ENCODE assay signal across 32 cellular contexts in genomic region chr7:155581954-155582353, GRCh38. TPM values are rescaled to one million over a fixed set of nuclear protein-coding genes. Genes with fewer than 3 reads are reported as not detected.
"Had no signal": no experiment of that assay in that cellular context is flagged by ENCODE, and none has a peak within 500 bp of the region (broad histone marks: within the 10 kb centered on the region; RNA-seq: fewer than 3 reads in every experiment).

No MANE protein-coding gene starts in this region.

- H3K36me3 ChIP-seq: ascending aorta, cardiac muscle cell, MG63, Peyer's patch, SJCRH30 had no signal

- H3K4me1 ChIP-seq: ascending aorta, Peyer's patch, SJCRH30 had no signal

- H3K27me3 ChIP-seq: ascending aorta, MG63, Peyer's patch had no signal

- H3K27ac ChIP-seq: ascending aorta, cardiac muscle cell, Peyer's patch, SJCRH30, SK-N-MC had no signal

- ATAC-seq: activated CD8-positive, alpha-beta T cell treated with anti-CD3 and anti-CD28 coated beads for 36 hours; activated T-cell treated with anti-CD3 and anti-CD28 coated beads, Interleukin-2, amount 50 U/mL, for 72 hours; PC-3 had no signal

- DNase-seq: activated CD4-positive, alpha-beta T cell treated with anti-CD3 and anti-CD28 coated beads, Interleukin-2, amount 10 ng/mL, durations not matched to agents 24 days and 14 days; activated CD4-positive, alpha-beta T cell treated with anti-CD3 and anti-CD28 coated beads, Interleukin-2, amount 50 U/mL, for 4 hours; activated CD8-positive, alpha-beta T cell treated with anti-CD3 and anti-CD28 coated beads for 36 hours; activated gamma-delta T cell; activated naive CD4-positive, alpha-beta T cell treated with Interleukin-2 at 50 U/mL for 16 hours; activated naive CD8-positive, alpha-beta T cell treated with anti-CD3 and anti-CD28 coated beads, Interleukin-2, amount 10 ng/mL, durations not matched to agents 7 days and 5 days; activated T-cell treated with anti-CD3 and anti-CD28 coated beads, Interleukin-2, amount 50 U/mL, for 1 hour; activated T-cell treated with anti-CD3 and anti-CD28 coated beads, Interleukin-2, amount 50 U/mL, for 72 hours; amygdala; Kasumi-1; KG1; MG63; MV-4-11; NCI-H1092; NCI-H1436 treated with DMSO at 0.1 percent for 48 hours; NCI-H1694 treated with DMSO at 0.1 percent for 48 hours; NCI-H2029; NCI-H345; NCI-H524 treated with DMSO at 0.1 percent for 48 hours; NK-92 treated with Interleukin-12 subunit alpha and Interleukin-12 subunit beta, amount 100 ng/mL, for 24 hours; PC-3; Peyer's patch; RPMI8226; SHP77; SJCRH30 had no signal

- H3K9me3 ChIP-seq: ascending aorta, MG63, Peyer's patch, SJCRH30 had no signal

- H3K4me3 ChIP-seq: ascending aorta, cardiac muscle cell, MG63, Peyer's patch, SJCRH30, SK-N-MC had no signal

RNA-seq across cellular contexts. Expression of gene CNPY1, which starts 35.6 kb away (rescaled TPM):
- total RNA-seq: activated CD4-positive, alpha-beta T cell treated with anti-CD3 and anti-CD28 coated beads, Interleukin-2, amount 10 ng/mL, durations not matched to agents 24 days and 14 days; activated CD8-positive, alpha-beta memory T cell treated with anti-CD3 and anti-CD28 coated beads for 36 hours; activated CD8-positive, alpha-beta T cell treated with anti-CD3 and anti-CD28 coated beads for 36 hours; activated naive CD8-positive, alpha-beta T cell treated with anti-CD3 and anti-CD28 coated beads, Interleukin-2, amount 10 ng/mL, durations not matched to agents 7 days and 5 days; activated T-cell treated with anti-CD3 and anti-CD28 coated beads, Interleukin-2, amount 50 U/mL, for 72 hours; activated T-helper 2 cell treated with anti-CD3 and anti-CD28 coated beads, Interferon-gamma antibody, Interleukin-2, Interleukin-4, amounts not matched to agents 10 μg/mL and 5 μg/mL and 100 μg/mL, durations not matched to agents 14 hours and 24 hours and 36 hours; ascending aorta; NCI-H460; PC-3; SJCRH30 had no signal
- polyA plus RNA-seq: adipose tissue, cardiac muscle cell had no signal
